17 cellular contexts compared by ENCODE assay signal in genomic region chrX:13258725-13259124, GRCh38.
"Had no signal": no experiment of that assay in that cellular context is flagged by ENCODE, and none has a peak within 500 bp of the region (broad histone marks: within the 10 kb centered on the region; RNA-seq: fewer than 3 reads in every experiment).

No MANE protein-coding gene starts in this region.

- H3K27ac ChIP-seq: hepatocyte, left ventricle myocardium inferior, ovary, right atrium auricular region, right lobe of liver, tibial nerve, vagina had no signal

- DNase-seq: islet precursor cell; left ventricle myocardium inferior; mesendoderm; naive thymus-derived CD4-positive, alpha-beta T cell; ovary; right lobe of liver; stimulated activated CD4-positive, alpha-beta T cell treated with anti-CD3 and anti-CD28 coated beads, Interleukin-1b, Interleukin-23, amount 100 ng/mL, for 48 hours; stimulated activated CD4-positive, alpha-beta T cell treated with anti-CD3 and anti-CD28 coated beads, Interleukin-2, amount 100 ng/mL, for 48 hours; stimulated activated CD4-positive, alpha-beta T cell treated with anti-CD3 and anti-CD28 coated beads, Interleukin-4, amount 100 ng/mL, for 4 hours; stimulated activated CD8-positive, alpha-beta memory T cell treated with anti-CD3 and anti-CD28 coated beads, Interleukin-4, amount 100 ng/mL, for 48 hours; substantia nigra had no signal

- H3K79me2 ChIP-seq: hepatocyte had no signal

- H3K27me3 ChIP-seq: hepatocyte, ovary, right atrium auricular region, right lobe of liver, tibial nerve, vagina had no signal

- H3K4me1 ChIP-seq: left ventricle myocardium inferior, right atrium auricular region, right lobe of liver, tibial nerve, vagina had no signal

- ATAC-seq: naive thymus-derived CD4-positive, alpha-beta T cell; right lobe of liver had no signal

- H3K4me2 ChIP-seq: hepatocyte, smooth muscle cell had no signal

- H3K9me3 ChIP-seq: left ventricle myocardium inferior, ovary, right atrium auricular region, right lobe of liver, tibial nerve, vagina had no signal

- H2AFZ ChIP-seq: hepatocyte had no signal

- H3K36me3 ChIP-seq: left ventricle myocardium inferior, ovary, right atrium auricular region, right lobe of liver, tibial nerve, vagina had no signal

- H3K4me3 ChIP-seq: hepatocyte, left ventricle myocardium inferior, lung, ovary, right atrium auricular region, right lobe of liver, smooth muscle cell, tibial nerve, vagina had no signal
